ENCODE assay signal across 17 cellular contexts in the genomic region with DNA sequence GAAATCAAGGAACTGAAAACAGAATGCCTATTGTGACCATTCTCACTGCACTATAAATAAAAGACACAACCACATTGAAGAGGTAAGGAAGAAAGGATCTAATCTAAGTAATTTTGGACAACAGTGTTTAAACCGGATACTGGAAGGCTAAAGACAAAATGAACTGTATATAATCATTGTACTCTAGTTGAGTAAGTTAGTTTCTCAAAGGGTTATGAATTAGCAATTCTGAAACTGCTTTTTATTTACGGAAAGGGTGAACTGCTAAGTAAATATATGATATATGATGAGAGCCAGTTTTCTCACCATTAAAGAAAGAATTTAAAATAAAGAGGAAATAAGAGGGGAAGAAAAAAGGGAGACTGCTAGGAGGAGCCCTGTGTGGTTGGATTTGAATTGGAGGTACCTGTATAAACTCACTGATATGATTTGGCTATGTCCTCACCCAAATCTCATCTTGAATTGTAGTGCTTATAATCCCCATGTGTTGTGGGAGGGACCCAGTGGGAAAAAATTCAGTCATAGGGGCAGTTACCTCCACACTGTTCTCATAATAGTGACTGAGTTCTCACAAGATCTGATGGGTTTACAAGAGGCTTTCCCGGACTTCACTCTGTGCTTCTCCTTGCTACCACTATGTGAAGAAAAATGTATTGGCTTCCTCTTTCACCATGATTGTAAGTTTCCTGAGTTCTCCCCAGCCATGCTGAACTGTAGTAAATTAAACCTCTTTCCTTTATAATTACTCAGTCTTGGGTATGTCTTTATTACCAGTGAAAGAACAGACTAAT.
DNase-seq lines count a peak whose midpoint lies in the region; ATAC-seq and TF ChIP-seq lines count a peak whose summit lies in the region.
"Had no signal": no experiment of that assay in that cellular context is flagged by ENCODE, and none has a peak within 500 bp of the region (broad histone marks: within the 10 kb centered on the region; RNA-seq: fewer than 3 reads in every experiment).

No MANE protein-coding gene starts in this region.

- H3K79me2 ChIP-seq in OCI-LY3 (ENCODE audit: low read length) = no peaks in the 10 kb centered on the region

- H3K4me1 Mint-ChIP-seq in mesothelial cell of epicardium = no peaks in the 10 kb centered on the region
- H3K4me1 Mint-ChIP-seq: naive B cell had no signal

- no peaks in the 10 kb centered on the region for H3K9me3 Mint-ChIP-seq in mesothelial cell of epicardium
- H3K9me3 Mint-ChIP-seq: type B pancreatic cell had no signal

- no peaks in the 10 kb centered on the region for H3K36me3 Mint-ChIP-seq in mesothelial cell of epicardium
- H3K36me3 Mint-ChIP-seq: naive B cell, type B pancreatic cell had no signal

- peak overlapping the region; percentile 18; the same call in 1 of the 2 replicates for H3K9ac ChIP-seq in OCI-LY3 (ENCODE audit: low read length)
- H3K9ac ChIP-seq: BLaER1 treated with 17β-estradiol and CSF1 and Interleukin-3, amounts not matched to agents 10 nM and 100 nM; KMS-11 had no signal

- peak overlapping the region; percentile 68 for H3K27ac ChIP-seq in OCI-LY3 (ENCODE audit: low read length)
- H3K27ac ChIP-seq: KMS-11, sigmoid colon had no signal

- ATAC-seq in GM18858 (IDR thresholded peaks at IDR 0.05; ENCODE audit: unreplicated experiment) (peak; percentile 65), GM21447 (IDR thresholded peaks at IDR 0.05; ENCODE audit: unreplicated experiment) (peak; percentile 74), HG03045 (IDR thresholded peaks at IDR 0.05; ENCODE audit: unreplicated experiment) (peak; percentile 87)
- ATAC-seq: HCT116 had no signal

- TF ChIP-seq CTCF in OCI-LY3 (IDR thresholded peaks at IDR 0.05; ENCODE audit: low read depth, low read length) = no peak
- TF ChIP-seq CTCF in mesothelial cell of epicardium (IDR thresholded peaks at IDR 0.05; ENCODE audit: unreplicated experiment) = no peak

- H3K4me2 ChIP-seq in OCI-LY3 (ENCODE audit: low read length) = peak overlapping the region; percentile 50
- H3K4me2 ChIP-seq: KMS-11 had no signal

- no peaks in the 10 kb centered on the region for H3K36me3 ChIP-seq in OCI-LY3 (replicated peaks; ENCODE audit: low read depth, low read length)
- H3K36me3 ChIP-seq: BLaER1 treated with 17β-estradiol and CSF1 and Interleukin-3, amounts not matched to agents 10 nM and 100 nM; sigmoid colon had no signal

- H3K27me3 Mint-ChIP-seq in mesothelial cell of epicardium (ENCODE audit: low read depth) = no peaks in the 10 kb centered on the region
- H3K27me3 Mint-ChIP-seq: naive B cell, type B pancreatic cell had no signal

- H3K4me1 ChIP-seq in OCI-LY3 (ENCODE audit: low read length) = peaks cover 24% of the 10 kb centered on the region
- H3K4me1 ChIP-seq: sigmoid colon had no signal

- H4K20me1 ChIP-seq in OCI-LY3 (ENCODE audit: insufficient read depth, low read length) = no peaks in the 10 kb centered on the region
- H4K20me1 ChIP-seq: BLaER1 treated with 17β-estradiol and CSF1 and Interleukin-3, amounts not matched to agents 10 nM and 100 nM had no signal

- no peak overlapping the region for H3K27ac Mint-ChIP-seq in mesothelial cell of epicardium
- H3K27ac Mint-ChIP-seq: naive B cell, type B pancreatic cell had no signal

- DNase-seq in activated naive CD4-positive, alpha-beta T cell treated with Interleukin-2 at 50 U/mL for 16 hours = no peak
- DNase-seq in effector CD4-positive, alpha-beta T cell = no peak
- no peak for DNase-seq in stimulated activated naive CD4-positive, alpha-beta T cell treated with Interleukin-2 at 50 U/mL for 16 hours (lab: John Stamatoyannopoulos, UW)
- no peak for DNase-seq in mesothelial cell of epicardium (ENCODE audit: low spot score in 2 of 2, unreplicated experiment in 2 of 2)
- DNase-seq: naive B cell, NCI-H2107, OCI-M1, sigmoid colon, T-helper 2 cell had no signal

- no peak overlapping the region for H3K4me3 Mint-ChIP-seq in mesothelial cell of epicardium
- H3K4me3 Mint-ChIP-seq: naive B cell, type B pancreatic cell had no signal

- H3K27me3 ChIP-seq in OCI-LY3 (ENCODE audit: low read depth, low read length) = no peaks in the 10 kb centered on the region
- H3K27me3 ChIP-seq: BLaER1 treated with 17β-estradiol and CSF1 and Interleukin-3, amounts not matched to agents 10 nM and 100 nM; sigmoid colon had no signal

- no peaks in the 10 kb centered on the region for H3K9me3 ChIP-seq in OCI-LY3 (ENCODE audit: insufficient read depth, low read length)
- H3K9me3 ChIP-seq: BLaER1 treated with 17β-estradiol and CSF1 and Interleukin-3, amounts not matched to agents 10 nM and 100 nM; sigmoid colon had no signal

- H3K4me3 ChIP-seq in OCI-LY3 (ENCODE audit: low read length) = no peak overlapping the region
- H3K4me3 ChIP-seq: BLaER1 treated with 17β-estradiol and CSF1 and Interleukin-3, amounts not matched to agents 10 nM and 100 nM; sigmoid colon had no signal

- peak overlapping the region; percentile 51 for H2AFZ ChIP-seq in OCI-LY3 (ENCODE audit: low read depth, low read length)
